Comparison of ENCODE assay signal across 8 cellular contexts in the genomic region with DNA sequence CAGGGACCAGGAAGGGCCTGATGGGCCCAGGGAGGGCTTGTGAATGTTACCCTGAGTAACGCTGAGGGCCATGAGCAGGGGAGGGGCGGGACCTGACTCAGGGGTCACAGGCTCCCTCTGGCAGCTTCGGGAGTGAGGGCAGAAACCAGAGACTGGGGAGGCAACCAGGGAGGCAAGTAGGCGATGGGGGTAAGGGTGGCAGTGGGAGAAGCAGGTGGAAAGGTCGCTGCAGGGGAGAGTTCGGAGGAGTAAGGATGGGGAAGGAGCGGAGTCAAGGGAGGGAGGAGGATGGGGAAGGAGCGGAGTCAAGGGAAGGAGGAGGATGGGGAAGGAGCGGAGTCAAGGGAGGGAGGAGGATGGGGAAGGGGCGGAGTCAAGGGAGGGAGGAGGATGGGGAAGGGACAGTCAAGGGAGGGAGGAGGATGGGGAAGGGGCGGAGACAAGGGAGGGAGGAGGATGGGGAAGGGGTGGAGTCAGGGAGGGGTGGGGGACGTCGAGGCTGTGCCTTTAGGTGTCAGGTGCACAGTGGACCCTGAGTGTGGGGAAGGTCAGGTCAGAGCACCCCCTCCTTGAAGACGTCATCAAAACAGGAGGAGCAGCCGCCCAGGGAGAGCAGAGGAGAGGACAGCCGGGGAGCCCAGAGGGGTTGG.
DNase-seq lines count a peak whose midpoint lies in the region; ATAC-seq lines count a peak whose summit lies in the region.

No MANE protein-coding gene starts in this region.

- DNase-seq in CD1c-positive myeloid dendritic cell (ENCODE audit: extremely low spot score) (peak; percentile 87), NCI-H226 (peak; percentile 80), ecto neural progenitor cell (ENCODE audit: low spot score) (peak; percentile 78), midbrain (lab: John Stamatoyannopoulos, UW) (peak; percentile 18)
- no peak for DNase-seq in effector CD4-positive, alpha-beta T cell
- DNase-seq in stimulated activated CD4-positive, alpha-beta T cell treated with anti-CD3 and anti-CD28 coated beads, Interleukin-2, amount 100 ng/mL, for 24 hours, result no peak

- ATAC-seq in HG03354 (IDR thresholded peaks at IDR 0.05; ENCODE audit: poor library complexity, severe bottlenecking, unreplicated experiment) (no peak), HG03457 (IDR thresholded peaks at IDR 0.05; ENCODE audit: unreplicated experiment) (no peak)

Comparison
In these comparisons a context has a peak if more than half of its experiments do, and no peak if none do; other contexts are left out.
1. DNase-seq: peak in CD1c-positive myeloid dendritic cell (single experiment), NCI-H226 (single experiment), ecto neural progenitor cell (single experiment) and midbrain (single experiment); none in effector CD4-positive, alpha-beta T cell (single experiment) and stimulated activated CD4-positive, alpha-beta T cell treated with anti-CD3 and anti-CD28 coated beads, Interleukin-2, amount 100 ng/mL, for 24 hours (0 of 2).